In genomic region chr19:42325308-42325895, GRCh38 we compare ENCODE assay signal across 8 cellular contexts. TPM values are rescaled to one million over a fixed set of nuclear protein-coding genes. Genes with fewer than 3 reads are reported as not detected.
A peak's percentile ranks its signal among the peaks of the same experiment; 100 is the strongest.
DNase-seq lines count a peak whose midpoint lies in the region; ATAC-seq and TF ChIP-seq lines count a peak whose summit lies in the region.

Gene MEGF8, plus strand, starts transcription at chr19:42325635. Its CDS starts 609 bp downstream, at chr19:42326244.

- DNase-seq in AG08396 (ENCODE audit: low spot score) (peak; percentile 100), NCI-H2227 treated with DMSO at 0.1 percent for 48 hours (lab: John Stamatoyannopoulos, UW) (peak; percentile 100), activated B cell treated with CpG ODN at 0.5 μM for 24 hours (peak; percentile 94), inferior parietal cortex (ENCODE audit: extremely low spot score) (peak; percentile 100), spleen (peak; percentile 99)
- peak; percentile 97 for DNase-seq in central memory CD4-positive, alpha-beta T cell

- ATAC-seq in GM18907 (IDR thresholded peaks at IDR 0.05; ENCODE audit: unreplicated experiment) (peak; percentile 91), HG03159 (IDR thresholded peaks at IDR 0.05; ENCODE audit: unreplicated experiment) (peak; percentile 90), activated B cell treated with CpG ODN at 0.5 μM for 24 hours (ENCODE audit: low read depth) (peak; percentile 90)

- POLR2A ChIA-PET in activated B cell treated with CpG ODN at 0.5 μM for 24 hours (lab: Charles Lee) = interaction anchor here (2.1 kb wide), 1 partner anchor 83 kb away, joined by 4 read pairs; the partner anchor contains the start of gene GSK3A

- peak within 1 kb of the TSS; percentile 82 to 90 (median 86) for H3K27ac ChIP-seq in spleen

- no peaks in the 10 kb centered on the region for H3K9me3 Mint-ChIP-seq in activated B cell treated with CpG ODN at 0.5 μM for 24 hours

- TF ChIP-seq CTCF in activated B cell treated with CpG ODN at 0.5 μM for 24 hours (IDR thresholded peaks at IDR 0.05) = peak; percentile 5
- TF ChIP-seq CTCF in spleen (IDR thresholded peaks at IDR 0.05 in 8 of 11, conservative IDR thresholded peaks at IDR 0.05 in 3 of 11) = peak in 10 of 11 experiments; percentile 89 to 97 (median 94)

- peak within 1 kb of the TSS; percentile 70 to 97 (median 88) for H3K4me3 ChIP-seq in spleen

- 0 to 1% (median 0%) methylated on average over 23 to 45 of the region's 45 CpGs for WGBS in spleen, 5 donors

- CTCF ChIA-PET in activated B cell treated with CpG ODN at 0.5 μM for 24 hours (lab: Charles Lee) = no interaction called here

- peaks cover 2% of the 10 kb centered on the region for H3K36me3 Mint-ChIP-seq in activated B cell treated with CpG ODN at 0.5 μM for 24 hours (ENCODE audit: low read depth)

- peaks cover 21% of the 10 kb centered on the region for H3K4me1 Mint-ChIP-seq in activated B cell treated with CpG ODN at 0.5 μM for 24 hours

- peaks cover 7% of the 10 kb centered on the region for H3K27me3 Mint-ChIP-seq in activated B cell treated with CpG ODN at 0.5 μM for 24 hours

- H3K27me3 ChIP-seq in spleen (replicated peaks in 1 of 7) = peaks cover 0 to 33% (median 21%) of the 10 kb centered on the region in 7 donors

- intact Hi-C loops in activated B cell treated with CpG ODN at 0.5 μM for 24 hours (cut with micrococcal nuclease) = loop anchor here (1.0 to 2.0 kb wide), 13 partner anchors 12 to 466 kb away; partner anchors contain the start of genes GSK3A, PAFAH1B3, POU2F2 and PRR19
- intact Hi-C loops in spleen (cut with DNase I; ENCODE audit: low total_unique reads) = loop anchor here (5.0 kb wide), 1 partner anchor 72 kb away; no protein-coding TSS in a partner anchor

- H3K27ac Mint-ChIP-seq in activated B cell treated with CpG ODN at 0.5 μM for 24 hours = peak within 1 kb of the TSS; percentile 75

- H3K4me1 ChIP-seq in spleen = peaks cover 13 to 47% (median 38%) of the 10 kb centered on the region in 6 donors

- H3K36me3 ChIP-seq in spleen = no peaks in the 10 kb centered on the region

- TF ChIP-seq POLR2A in spleen (IDR thresholded peaks at IDR 0.05) = peak in 2 of 3 donors; percentile 16 to 75

- H3K9me3 ChIP-seq in spleen = no peaks in the 10 kb centered on the region

- peak within 1 kb of the TSS; percentile 87 for H3K4me3 Mint-ChIP-seq in activated B cell treated with CpG ODN at 0.5 μM for 24 hours

RNA-seq across cellular contexts. Expression of gene MEGF8, which starts in this region (rescaled TPM):
- 13.0 and 15.1 TPM in 2 replicates for total RNA-seq in activated B cell treated with CpG ODN at 0.5 μM for 24 hours
- total RNA-seq in spleen = 10 to 100 TPM; 15.3 to 26.2 (median 22.5) TPM
- polyA plus RNA-seq in spleen = 10 to 100 TPM in 1 of 3 donors, 1 to 10 TPM in 2; 2.3 to 11.0 (median 2.5) TPM

Comparison
In these comparisons a context has a peak if more than half of its experiments do, and no peak if none do; other contexts are left out.
1. Peak in every context shown above with its lines: DNase-seq, ATAC-seq, H3K4me3 ChIP-seq and H3K27ac ChIP-seq.